In genomic region chr22:31230871-31231621, GRCh38 we compare ENCODE assay signal across 1 cellular context.
TF ChIP-seq lines count a peak whose summit lies in the region.

No MANE protein-coding gene starts in this region.

TF ChIP-seq in HCT116, 20 proteins besides CTCF, POLR2A, EP300 and RAD21 (continued from another document):
- TF ChIP-seq, protein P1, sequence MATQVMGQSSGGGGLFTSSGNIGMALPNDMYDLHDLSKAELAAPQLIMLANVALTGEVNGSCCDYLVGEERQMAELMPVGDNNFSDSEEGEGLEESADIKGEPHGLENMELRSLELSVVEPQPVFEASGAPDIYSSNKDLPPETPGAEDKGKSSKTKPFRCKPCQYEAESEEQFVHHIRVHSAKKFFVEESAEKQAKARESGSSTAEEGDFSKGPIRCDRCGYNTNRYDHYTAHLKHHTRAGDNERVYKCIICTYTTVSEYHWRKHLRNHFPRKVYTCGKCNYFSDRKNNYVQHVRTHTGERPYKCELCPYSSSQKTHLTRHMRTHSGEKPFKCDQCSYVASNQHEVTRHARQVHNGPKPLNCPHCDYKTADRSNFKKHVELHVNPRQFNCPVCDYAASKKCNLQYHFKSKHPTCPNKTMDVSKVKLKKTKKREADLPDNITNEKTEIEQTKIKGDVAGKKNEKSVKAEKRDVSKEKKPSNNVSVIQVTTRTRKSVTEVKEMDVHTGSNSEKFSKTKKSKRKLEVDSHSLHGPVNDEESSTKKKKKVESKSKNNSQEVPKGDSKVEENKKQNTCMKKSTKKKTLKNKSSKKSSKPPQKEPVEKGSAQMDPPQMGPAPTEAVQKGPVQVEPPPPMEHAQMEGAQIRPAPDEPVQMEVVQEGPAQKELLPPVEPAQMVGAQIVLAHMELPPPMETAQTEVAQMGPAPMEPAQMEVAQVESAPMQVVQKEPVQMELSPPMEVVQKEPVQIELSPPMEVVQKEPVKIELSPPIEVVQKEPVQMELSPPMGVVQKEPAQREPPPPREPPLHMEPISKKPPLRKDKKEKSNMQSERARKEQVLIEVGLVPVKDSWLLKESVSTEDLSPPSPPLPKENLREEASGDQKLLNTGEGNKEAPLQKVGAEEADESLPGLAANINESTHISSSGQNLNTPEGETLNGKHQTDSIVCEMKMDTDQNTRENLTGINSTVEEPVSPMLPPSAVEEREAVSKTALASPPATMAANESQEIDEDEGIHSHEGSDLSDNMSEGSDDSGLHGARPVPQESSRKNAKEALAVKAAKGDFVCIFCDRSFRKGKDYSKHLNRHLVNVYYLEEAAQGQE (IDR thresholded peaks at IDR 0.05; ENCODE audit: low read depth) = no peak
- TF ChIP-seq EZH2phosphoT487 (IDR thresholded peaks at IDR 0.05; ENCODE audit: borderline replicate concordance) = no peak
